In genomic region chr18:56541790-56542189, GRCh38 we compare ENCODE assay signal across 20 cellular contexts.
DNase-seq lines count a peak whose midpoint lies in the region; ATAC-seq and TF ChIP-seq lines count a peak whose summit lies in the region.
"Had no signal": no experiment of that assay in that cellular context is flagged by ENCODE, and none has a peak within 500 bp of the region (broad histone marks: within the 10 kb centered on the region; RNA-seq: fewer than 3 reads in every experiment).

No MANE protein-coding gene starts in this region.

- no peak for TF ChIP-seq POLR2A in tibial nerve (IDR thresholded peaks at IDR 0.05)

- H3K27ac ChIP-seq in tibial nerve: no peak overlapping the region
- H3K27ac ChIP-seq: C4-2B had no signal

- no peak for TF ChIP-seq CTCF in tibial nerve (IDR thresholded peaks at IDR 0.05)

- no peaks in the 10 kb centered on the region for H3K36me3 ChIP-seq in tibial nerve

- H3K4me3 Mint-ChIP-seq in activated naive CD8-positive, alpha-beta T cell treated with anti-CD3 and anti-CD28 coated beads, Interleukin-2, amount 50 U/mL, for 24 hours: no peak overlapping the region
- no peak overlapping the region for H3K4me3 Mint-ChIP-seq in activated naive CD8-positive, alpha-beta T cell treated with anti-CD3 and anti-CD28 coated beads for 36 hours
- no peak overlapping the region for H3K4me3 Mint-ChIP-seq in stimulated activated naive B cell treated with anti-CD40 and anti-IgM and Interleukin-4, amounts not matched to agents 10 μg/mL and 1 μg/mL and 100 μg/mL, for 72 hours
- H3K4me3 Mint-ChIP-seq: activated CD4-positive, alpha-beta memory T cell treated with anti-CD3 and anti-CD28 coated beads, Interleukin-2, amount 10 ng/mL, durations not matched to agents 7 days and 5 days had no signal

- H3K27me3 Mint-ChIP-seq in activated naive CD8-positive, alpha-beta T cell treated with anti-CD3 and anti-CD28 coated beads, Interleukin-2, amount 50 U/mL, for 24 hours: no peaks in the 10 kb centered on the region
- H3K27me3 Mint-ChIP-seq in activated naive CD8-positive, alpha-beta T cell treated with anti-CD3 and anti-CD28 coated beads for 36 hours: no peaks in the 10 kb centered on the region
- no peaks in the 10 kb centered on the region for H3K27me3 Mint-ChIP-seq in stimulated activated naive B cell treated with anti-CD40 and anti-IgM and Interleukin-4, amounts not matched to agents 10 μg/mL and 1 μg/mL and 100 μg/mL, for 72 hours

- H3K27ac Mint-ChIP-seq in activated naive CD8-positive, alpha-beta T cell treated with anti-CD3 and anti-CD28 coated beads, Interleukin-2, amount 50 U/mL, for 24 hours: no peak overlapping the region
- no peak overlapping the region for H3K27ac Mint-ChIP-seq in activated naive CD8-positive, alpha-beta T cell treated with anti-CD3 and anti-CD28 coated beads for 36 hours
- H3K27ac Mint-ChIP-seq in stimulated activated naive B cell treated with anti-CD40 and anti-IgM and Interleukin-4, amounts not matched to agents 10 μg/mL and 1 μg/mL and 100 μg/mL, for 72 hours: no peak overlapping the region
- H3K27ac Mint-ChIP-seq: activated CD4-positive, alpha-beta memory T cell treated with anti-CD3 and anti-CD28 coated beads, Interleukin-2, amount 10 ng/mL, durations not matched to agents 7 days and 5 days had no signal

- 40 to 59% methylated on average over 2 of the region's 2 CpGs for WGBS in tibial nerve, 2 donors

- no peak overlapping the region for H3K4me3 ChIP-seq in tibial nerve

- DNase-seq in activated naive CD8-positive, alpha-beta T cell treated with anti-CD3 and anti-CD28 coated beads, Interleukin-2, amount 50 U/mL, for 24 hours: no peak
- DNase-seq in activated naive CD8-positive, alpha-beta T cell treated with anti-CD3 and anti-CD28 coated beads for 36 hours: no peak
- DNase-seq in NCI-H526 treated with DMSO at 0.1 percent for 48 hours (lab: John Stamatoyannopoulos, UW) (peak; percentile 95), tibial nerve (ENCODE audit: low spot score in 2 of 2) (no peak)
- no peak for DNase-seq in stimulated activated naive B cell treated with anti-CD40 and anti-IgM and Interleukin-4, amounts not matched to agents 10 μg/mL and 1 μg/mL and 100 μg/mL, for 72 hours
- DNase-seq in activated CD8-positive, alpha-beta memory T cell treated with anti-CD3 and anti-CD28 coated beads, Interleukin-2, amount 50 U/mL, for 48 hours: no peak
- DNase-seq in activated CD4-positive, alpha-beta T cell treated with anti-CD3 and anti-CD28 coated beads, Interleukin-2, amount 50 U/mL, for 48 hours: no peak
- DNase-seq: activated CD4-positive, alpha-beta memory T cell treated with anti-CD3 and anti-CD28 coated beads, Interleukin-2, amount 10 ng/mL, durations not matched to agents 7 days and 5 days; activated naive CD4-positive, alpha-beta T cell treated with Interleukin-2 at 50 U/mL for 16 hours; activated T-cell treated with anti-CD3 and anti-CD28 coated beads, Interleukin-2, amount 50 U/mL, for 1 hour; aorta; effector memory CD4-positive, alpha-beta T cell; NCI-H1930; NCI-H510A; SHP77; small intestine; stimulated activated CD4-positive, alpha-beta T cell treated with anti-CD3 and anti-CD28 coated beads, Interleukin-2, amount 100 ng/mL, for 48 hours had no signal

- no peaks in the 10 kb centered on the region for H3K27me3 ChIP-seq in tibial nerve

- H3K4me1 ChIP-seq in tibial nerve: no peaks in the 10 kb centered on the region

- H3K9me3 ChIP-seq in tibial nerve: no peaks in the 10 kb centered on the region

- no peak for TF ChIP-seq EP300 in tibial nerve (IDR thresholded peaks at IDR 0.05)

- H3K4me1 Mint-ChIP-seq in activated naive CD8-positive, alpha-beta T cell treated with anti-CD3 and anti-CD28 coated beads, Interleukin-2, amount 50 U/mL, for 24 hours: no peaks in the 10 kb centered on the region
- no peaks in the 10 kb centered on the region for H3K4me1 Mint-ChIP-seq in activated naive CD8-positive, alpha-beta T cell treated with anti-CD3 and anti-CD28 coated beads for 36 hours
- H3K4me1 Mint-ChIP-seq in stimulated activated naive B cell treated with anti-CD40 and anti-IgM and Interleukin-4, amounts not matched to agents 10 μg/mL and 1 μg/mL and 100 μg/mL, for 72 hours: peaks cover 0 to 5% of the 10 kb centered on the region in 2 donors
- H3K4me1 Mint-ChIP-seq: activated CD4-positive, alpha-beta memory T cell treated with anti-CD3 and anti-CD28 coated beads, Interleukin-2, amount 10 ng/mL, durations not matched to agents 7 days and 5 days had no signal

- H3K36me3 Mint-ChIP-seq in activated naive CD8-positive, alpha-beta T cell treated with anti-CD3 and anti-CD28 coated beads, Interleukin-2, amount 50 U/mL, for 24 hours (ENCODE audit: low read depth): no peaks in the 10 kb centered on the region
- H3K36me3 Mint-ChIP-seq in activated naive CD8-positive, alpha-beta T cell treated with anti-CD3 and anti-CD28 coated beads for 36 hours: no peaks in the 10 kb centered on the region
- H3K36me3 Mint-ChIP-seq in stimulated activated naive B cell treated with anti-CD40 and anti-IgM and Interleukin-4, amounts not matched to agents 10 μg/mL and 1 μg/mL and 100 μg/mL, for 72 hours: no peaks in the 10 kb centered on the region

- ATAC-seq in activated naive CD8-positive, alpha-beta T cell treated with anti-CD3 and anti-CD28 coated beads, Interleukin-2, amount 50 U/mL, for 24 hours: peak; percentile 46
- ATAC-seq in HG03039 (IDR thresholded peaks at IDR 0.05; ENCODE audit: unreplicated experiment): peak; percentile 53
- peak; percentile 82 to 85 for ATAC-seq in stimulated activated naive B cell treated with anti-CD40 and anti-IgM and Interleukin-4, amounts not matched to agents 10 μg/mL and 1 μg/mL and 100 μg/mL, for 72 hours (replicated peaks)
- ATAC-seq: left lobe of liver had no signal

- no peaks in the 10 kb centered on the region for H3K9me3 Mint-ChIP-seq in activated naive CD8-positive, alpha-beta T cell treated with anti-CD3 and anti-CD28 coated beads, Interleukin-2, amount 50 U/mL, for 24 hours
- peaks cover 1% of the 10 kb centered on the region for H3K9me3 Mint-ChIP-seq in activated naive CD8-positive, alpha-beta T cell treated with anti-CD3 and anti-CD28 coated beads for 36 hours
- peaks cover 0 to 4% of the 10 kb centered on the region in 2 donors for H3K9me3 Mint-ChIP-seq in stimulated activated naive B cell treated with anti-CD40 and anti-IgM and Interleukin-4, amounts not matched to agents 10 μg/mL and 1 μg/mL and 100 μg/mL, for 72 hours
